8 cellular contexts compared by ENCODE assay signal in the genomic region with DNA sequence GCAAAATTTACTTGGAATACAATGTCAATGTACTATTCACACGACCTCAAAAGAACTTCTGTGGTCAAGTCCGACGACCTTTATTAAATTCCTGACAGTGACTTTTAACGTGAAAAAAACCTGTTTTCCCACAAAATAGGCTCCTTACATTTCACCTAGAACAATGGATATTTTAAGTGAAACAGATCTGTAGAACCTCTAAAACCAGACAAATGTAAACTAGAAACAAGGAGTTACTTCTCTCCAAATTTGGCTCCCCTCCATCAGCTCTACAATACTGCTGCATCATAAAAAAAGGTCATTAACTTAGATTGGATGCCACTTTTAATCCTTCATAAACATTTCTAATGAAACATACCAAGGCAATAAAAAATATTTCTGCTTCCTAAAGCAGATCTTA. TPM values are rescaled to one million over a fixed set of nuclear protein-coding genes. Genes with fewer than 3 reads are reported as not detected.
DNase-seq lines count a peak whose midpoint lies in the region; ATAC-seq and TF ChIP-seq lines count a peak whose summit lies in the region.

No MANE protein-coding gene starts in this region.

- H3K79me2 ChIP-seq in DND-41 (ENCODE audit: insufficient read depth, low read length), result peaks cover 32% of the 10 kb centered on the region

- H3K9me3 Mint-ChIP-seq in osteocyte (ENCODE audit: unreplicated experiment), result no peaks in the 10 kb centered on the region

- no peaks in the 10 kb centered on the region for H3K9me3 ChIP-seq in DND-41 (ENCODE audit: insufficient read depth, low read length, severe bottlenecking)

- no peak overlapping the region for H3K27ac ChIP-seq in DND-41 (ENCODE audit: low read length)

- H3K4me3 Mint-ChIP-seq in osteocyte (ENCODE audit: unreplicated experiment), result peak overlapping the region; percentile 96

- H2AFZ ChIP-seq in DND-41 (ENCODE audit: low read depth, low read length), result 0 out of 2 replicates have a peak overlapping the region, but pooled peaks have one; percentile 1

- no peaks in the 10 kb centered on the region for H3K27me3 Mint-ChIP-seq in osteocyte (ENCODE audit: unreplicated experiment)

- peak overlapping the region; percentile 53 to 82 for H3K4me3 ChIP-seq in DND-41 (ENCODE audit: low read depth in 1 of 2, low read length in 2 of 2)
- H3K4me3 ChIP-seq in choroid plexus epithelial cell (ENCODE audit: low read depth, low read length), result peak overlapping the region; percentile 94

- H3K4me1 ChIP-seq in DND-41 (ENCODE audit: insufficient read depth, low read length), result peaks cover 42% of the 10 kb centered on the region

- TF ChIP-seq CTCF in DND-41 (IDR thresholded peaks at IDR 0.05; ENCODE audit: borderline replicate concordance, extremely low read depth, low read length, poor library complexity, severe bottlenecking) (no peak), choroid plexus epithelial cell (conservative IDR thresholded peaks at IDR 0.05; ENCODE audit: low read depth, low read length) (no peak), osteocyte (IDR thresholded peaks at IDR 0.05) (no peak)

- H3K36me3 ChIP-seq in DND-41 (ENCODE audit: insufficient read depth, low read length), result no peaks in the 10 kb centered on the region

- peaks cover 11% of the 10 kb centered on the region for H3K36me3 Mint-ChIP-seq in osteocyte (ENCODE audit: unreplicated experiment)

- peak overlapping the region; percentile 83 for H3K4me2 ChIP-seq in DND-41 (ENCODE audit: insufficient read depth, low read length)

- ATAC-seq in DND-41 (ENCODE audit: insufficient read depth, low read depth) (no peak), HG03108 (IDR thresholded peaks at IDR 0.05; ENCODE audit: unreplicated experiment) (no peak)

- H3K27ac Mint-ChIP-seq in osteocyte (ENCODE audit: unreplicated experiment), result peak overlapping the region; percentile 40

- DNase-seq in DND-41 (no peak), M059J (ENCODE audit: low read depth) (peak; percentile 10), choroid plexus epithelial cell (ENCODE audit: low read depth) (peak; percentile 42), osteocyte (ENCODE audit: extremely low spot score, unreplicated experiment) (no peak), NCI-H1436 (lab: John Stamatoyannopoulos, UW) (no peak), midbrain (lab: John Stamatoyannopoulos, UW) (no peak)
- no peak for DNase-seq in stimulated activated CD8-positive, alpha-beta memory T cell treated with anti-CD3 and anti-CD28 coated beads, Interleukin-4, amount 100 ng/mL, for 48 hours

- no peaks in the 10 kb centered on the region for H3K27me3 ChIP-seq in DND-41 (ENCODE audit: insufficient read depth, low read length, poor library complexity)

- peaks cover 22% of the 10 kb centered on the region for H3K4me1 Mint-ChIP-seq in osteocyte (ENCODE audit: unreplicated experiment)

- H3K9ac ChIP-seq in DND-41 (ENCODE audit: low read depth, low read length), result peak overlapping the region; percentile 71

- H4K20me1 ChIP-seq in DND-41 (ENCODE audit: insufficient read depth, low read length), result no peaks in the 10 kb centered on the region; the same call in 1 of the 2 replicates

RNA-seq across cellular contexts. Expression of gene NEK1, which starts 1.2 kb away (rescaled TPM):
- 3.1 and 4.0 TPM in 2 replicates for total RNA-seq in M059J (2014; rRNA removed; shearing (Covaris generic))
- 17.7 and 18.4 TPM in 2 replicates for total RNA-seq in osteocyte

RNA-seq across cellular contexts. Expression of gene CLCN3, which starts 9.2 kb away (rescaled TPM):
- 5.8 and 11.3 TPM in 2 replicates for total RNA-seq in M059J (2014; rRNA removed; shearing (Covaris generic))
- total RNA-seq in osteocyte, result 38.0 and 42.9 TPM in 2 replicates

Comparison
In these comparisons a context has a peak if more than half of its experiments do, and no peak if none do; other contexts are left out.
1. DNase-seq: peak in M059J (single experiment) and choroid plexus epithelial cell (single experiment); none in DND-41 (single experiment), osteocyte (single experiment), NCI-H1436 (single experiment), stimulated activated CD8-positive, alpha-beta memory T cell treated with anti-CD3 and anti-CD28 coated beads, Interleukin-4, amount 100 ng/mL, for 48 hours (single experiment) and midbrain (single experiment).